In genomic region chr5:148352696-148353095, GRCh38 we compare ENCODE assay signal across 31 cellular contexts. TPM values are rescaled to one million over a fixed set of nuclear protein-coding genes. Genes with fewer than 3 reads are reported as not detected.
"Had no signal": no experiment of that assay in that cellular context is flagged by ENCODE, and none has a peak within 500 bp of the region (broad histone marks: within the 10 kb centered on the region; RNA-seq: fewer than 3 reads in every experiment).

No MANE protein-coding gene starts in this region.

- H3K4me1 Mint-ChIP-seq: activated CD4-positive, alpha-beta T cell treated with anti-CD3 and anti-CD28 coated beads, Interleukin-2, amount 10 ng/mL, durations not matched to agents 24 days and 14 days; activated naive CD4-positive, alpha-beta T cell treated with anti-CD3 and anti-CD28 coated beads, Interleukin-2, amount 10 ng/mL, durations not matched to agents 7 days and 5 days; activated naive CD8-positive, alpha-beta T cell treated with anti-CD3 and anti-CD28 coated beads, Interleukin-2, amount 50 U/mL, for 24 hours had no signal

- H3K27ac Mint-ChIP-seq: activated CD4-positive, alpha-beta T cell treated with anti-CD3 and anti-CD28 coated beads, Interleukin-2, amount 10 ng/mL, durations not matched to agents 24 days and 14 days; activated CD8-positive, alpha-beta T cell treated with anti-CD3 and anti-CD28 coated beads, Interleukin-2, amount 10 ng/mL, durations not matched to agents 7 days and 5 days; activated naive CD4-positive, alpha-beta T cell treated with anti-CD3 and anti-CD28 coated beads, Interleukin-2, amount 10 ng/mL, durations not matched to agents 7 days and 5 days; activated naive CD8-positive, alpha-beta T cell; activated naive CD8-positive, alpha-beta T cell treated with anti-CD3 and anti-CD28 coated beads, Interleukin-2, amount 50 U/mL, for 24 hours had no signal

- H3K9me3 Mint-ChIP-seq: activated CD4-positive, alpha-beta T cell treated with anti-CD3 and anti-CD28 coated beads, Interleukin-2, amount 10 ng/mL, durations not matched to agents 24 days and 14 days; activated naive CD4-positive, alpha-beta T cell treated with anti-CD3 and anti-CD28 coated beads, Interleukin-2, amount 10 ng/mL, durations not matched to agents 7 days and 5 days; activated naive CD8-positive, alpha-beta T cell treated with anti-CD3 and anti-CD28 coated beads, Interleukin-2, amount 50 U/mL, for 24 hours had no signal

- H3K27ac ChIP-seq: brain microvascular endothelial cell, PC-9 had no signal

- H3K4me2 ChIP-seq: PC-9 had no signal

- ATAC-seq: activated CD8-positive, alpha-beta T cell treated with anti-CD3 and anti-CD28 coated beads, Interleukin-2, amount 10 ng/mL, durations not matched to agents 7 days and 5 days; activated naive CD8-positive, alpha-beta T cell treated with anti-CD3 and anti-CD28 coated beads, Interleukin-2, amount 50 U/mL, for 24 hours had no signal

- H3K27me3 ChIP-seq: brain microvascular endothelial cell had no signal

- H3K36me3 Mint-ChIP-seq: activated naive CD4-positive, alpha-beta T cell treated with anti-CD3 and anti-CD28 coated beads, Interleukin-2, amount 10 ng/mL, durations not matched to agents 7 days and 5 days had no signal

- H3K36me3 ChIP-seq: brain microvascular endothelial cell had no signal

- H3K4me3 ChIP-seq: PC-9 had no signal

- H3K27me3 Mint-ChIP-seq: activated naive CD4-positive, alpha-beta T cell treated with anti-CD3 and anti-CD28 coated beads, Interleukin-2, amount 10 ng/mL, durations not matched to agents 7 days and 5 days; activated naive CD8-positive, alpha-beta T cell; activated naive CD8-positive, alpha-beta T cell treated with anti-CD3 and anti-CD28 coated beads, Interleukin-2, amount 50 U/mL, for 24 hours had no signal

- H2AFZ ChIP-seq: PC-9 had no signal

- DNase-seq: activated CD4-positive, alpha-beta T cell treated with anti-CD3 and anti-CD28 coated beads, Interleukin-2, amount 10 ng/mL, durations not matched to agents 24 days and 14 days; activated CD4-positive, alpha-beta T cell treated with anti-CD3 and anti-CD28 coated beads, Interleukin-2, amount 50 U/mL, for 4 hours; activated CD8-positive, alpha-beta memory T cell treated with anti-CD3 and anti-CD28 coated beads, Interleukin-2, amount 50 U/mL, for 4 hours; activated CD8-positive, alpha-beta T cell treated with anti-CD3 and anti-CD28 coated beads, Interleukin-2, amount 10 ng/mL, durations not matched to agents 7 days and 5 days; activated effector memory CD4-positive, alpha-beta T cell treated with Interleukin-2 at 50 U/mL for 16 hours; activated naive CD4-positive, alpha-beta T cell treated with anti-CD3 and anti-CD28 coated beads, Interleukin-2, amount 10 ng/mL, durations not matched to agents 7 days and 5 days; activated naive CD8-positive, alpha-beta T cell treated with anti-CD3 and anti-CD28 coated beads, Interleukin-2, amount 50 U/mL, for 24 hours; activated T-cell treated with anti-CD3 and anti-CD28 coated beads, Interleukin-2, amount 50 U/mL, for 48 hours; amniotic stem cell; aorta; brain microvascular endothelial cell; Karpas-422; KBM-7; NCI-H1105; NCI-H1417 treated with DMSO at 0.1 percent for 48 hours; NCI-H187 treated with DMSO at 0.1 percent for 48 hours; NCI-H2081; NCI-H2171; NCI-H510A; NCI-H526; NCI-H748 treated with DMSO at 0.1 percent for 48 hours; NK-92 treated with Interleukin-12 subunit alpha and Interleukin-12 subunit beta, amount 100 ng/mL, for 24 hours; PC-9; Right ventricle myocardium superior; SW 1271; T1000 had no signal

- H3K4me3 Mint-ChIP-seq: activated CD4-positive, alpha-beta T cell treated with anti-CD3 and anti-CD28 coated beads, Interleukin-2, amount 10 ng/mL, durations not matched to agents 24 days and 14 days; activated CD8-positive, alpha-beta T cell treated with anti-CD3 and anti-CD28 coated beads, Interleukin-2, amount 10 ng/mL, durations not matched to agents 7 days and 5 days; activated naive CD4-positive, alpha-beta T cell treated with anti-CD3 and anti-CD28 coated beads, Interleukin-2, amount 10 ng/mL, durations not matched to agents 7 days and 5 days; activated naive CD8-positive, alpha-beta T cell; activated naive CD8-positive, alpha-beta T cell treated with anti-CD3 and anti-CD28 coated beads, Interleukin-2, amount 50 U/mL, for 24 hours had no signal

RNA-seq across cellular contexts. Expression of gene SPINK9, which starts 17.3 kb away (rescaled TPM):
- total RNA-seq: activated CD4-positive, alpha-beta T cell treated with anti-CD3 and anti-CD28 coated beads, Interleukin-2, amount 10 ng/mL, durations not matched to agents 24 days and 14 days; activated CD8-positive, alpha-beta T cell treated with anti-CD3 and anti-CD28 coated beads, Interleukin-2, amount 10 ng/mL, durations not matched to agents 7 days and 5 days; cardiac septum; MCF 10A; PC-9; Right ventricle myocardium superior; T-helper 1 cell treated with Interleukin-12 subunit alpha and Interleukin-12 subunit beta and Interleukin-4 antibody, amounts not matched to agents 30 ng/mL and 1 ng/mL, for 36 hours; T-helper 2 cell treated with Interferon-gamma antibody and Interleukin-4, amounts not matched to agents 100 ng/mL and 5 ng/mL, for 36 hours had no signal
- polyA plus RNA-seq: aorta had no signal

RNA-seq across cellular contexts. Expression of gene SPINK7, which starts 40.5 kb away (rescaled TPM):
- total RNA-seq: activated CD4-positive, alpha-beta T cell treated with anti-CD3 and anti-CD28 coated beads, Interleukin-2, amount 10 ng/mL, durations not matched to agents 24 days and 14 days; activated CD8-positive, alpha-beta T cell treated with anti-CD3 and anti-CD28 coated beads, Interleukin-2, amount 10 ng/mL, durations not matched to agents 7 days and 5 days; aorta; cardiac septum; MCF 10A; PC-9; Right ventricle myocardium superior; T-helper 1 cell treated with Interleukin-12 subunit alpha and Interleukin-12 subunit beta and Interleukin-4 antibody, amounts not matched to agents 30 ng/mL and 1 ng/mL, for 36 hours; T-helper 2 cell treated with Interferon-gamma antibody and Interleukin-4, amounts not matched to agents 100 ng/mL and 5 ng/mL, for 36 hours had no signal
